ENCODE assay signal across 8 cellular contexts in genomic region chr2:37156857-37157714, GRCh38. TPM values are rescaled to one million over a fixed set of nuclear protein-coding genes. Genes with fewer than 3 reads are reported as not detected.
DNase-seq lines count a peak whose midpoint lies in the region; ATAC-seq and TF ChIP-seq lines count a peak whose summit lies in the region.

TSS of gene EIF2AK2 (minus strand) at chr2:37156980. CDS start at chr2:37147806, 9,174 bp downstream.

- peak in 2 of 4 donors; percentile 37 to 59 for TF ChIP-seq POLR2A in upper lobe of left lung (IDR thresholded peaks at IDR 0.05)

- H3K27me3 ChIP-seq in upper lobe of left lung: no peaks in the 10 kb centered on the region

- H3K27ac ChIP-seq in upper lobe of left lung: peak within 1 kb of the TSS; percentile 91 to 98 (median 92)

- no peak for TF ChIP-seq EP300 in upper lobe of left lung (IDR thresholded peaks at IDR 0.05)

- peak within 1 kb of the TSS; percentile 96 for H3K27ac Mint-ChIP-seq in progenitor cell of endocrine pancreas

- H3K4me1 Mint-ChIP-seq in progenitor cell of endocrine pancreas (ENCODE audit: low read depth): peaks cover 14% of the 10 kb centered on the region

- TF ChIP-seq CTCF in GM13977 (IDR thresholded peaks at IDR 0.05; ENCODE audit: extremely low read depth, insufficient read depth, missing control alignments) (no peak), progenitor cell of endocrine pancreas (IDR thresholded peaks at IDR 0.05; ENCODE audit: unreplicated experiment) (no peak), upper lobe of left lung (IDR thresholded peaks at IDR 0.05) (no peak)

- peak within 1 kb of the TSS; percentile 79 for H3K4me3 Mint-ChIP-seq in progenitor cell of endocrine pancreas (ENCODE audit: low read depth)

- 10 to 46% methylated on average over 10 to 36 of the region's 55 CpGs for WGBS in upper lobe of left lung, 2 donors

- H3K4me1 ChIP-seq in upper lobe of left lung: peaks cover 15 to 23% (median 19%) of the 10 kb centered on the region in 4 donors

- peaks cover 12% of the 10 kb centered on the region for H3K27me3 Mint-ChIP-seq in progenitor cell of endocrine pancreas

- in situ Hi-C loops in GM13977 (cut with MboI; ENCODE audit: low pct_unique_long_range_greater_than_20kb, low sequenced_read_pairs, unreplicated experiment): loop anchor here (25.0 kb wide), 1 partner anchor 730 kb away; no protein-coding TSS in a partner anchor

- no peaks in the 10 kb centered on the region for H3K36me3 ChIP-seq in upper lobe of left lung

- peak within 1 kb of the TSS; percentile 80 to 94 (median 85) for H3K4me3 ChIP-seq in upper lobe of left lung

- DNase-seq in GM13977 (ENCODE audit: low spot score) (peak; percentile 98), NCI-H146 (lab: John Stamatoyannopoulos, UW) (peak; percentile 89), amniotic epithelial cell (ENCODE audit: low read depth) (peak; percentile 76), left cardiac atrium (peak; percentile 89), progenitor cell of endocrine pancreas (ENCODE audit: low spot score, unreplicated experiment) (peak; percentile 65), upper lobe of left lung (peak; percentile 89 to 95)

- intact Hi-C loops in T-helper 1 cell treated with Interleukin-12 subunit alpha and Interleukin-12 subunit beta and Interleukin-4 antibody, amounts not matched to agents 30 ng/mL and 1 ng/mL, for 36 hours (cut with micrococcal nuclease): loop anchor here (1.0 to 10.0 kb wide), 10 partner anchors 39 to 1598 kb away; partner anchors contain the start of genes CDC42EP3, CEBPZ, CEBPZOS and FEZ2
- intact Hi-C loops in left cardiac atrium (cut with DNase I): no loop called here

- H3K9me3 ChIP-seq in upper lobe of left lung: no peaks in the 10 kb centered on the region

- peak; percentile 87 for ATAC-seq in HG02852 (IDR thresholded peaks at IDR 0.05; ENCODE audit: unreplicated experiment)
- ATAC-seq in left cardiac atrium: peak; percentile 96 to 97
- ATAC-seq in upper lobe of left lung (ENCODE audit: low FRiP score in 2 of 2): peak; percentile 87 to 97

- peaks cover 6% of the 10 kb centered on the region for H3K9me3 Mint-ChIP-seq in progenitor cell of endocrine pancreas (ENCODE audit: low read depth)

- peaks cover 19% of the 10 kb centered on the region for H3K36me3 Mint-ChIP-seq in progenitor cell of endocrine pancreas (ENCODE audit: insufficient read depth)

RNA-seq across cellular contexts. Expression of gene EIF2AK2, which starts in this region (rescaled TPM):
- total RNA-seq in T-helper 1 cell treated with Interleukin-12 subunit alpha and Interleukin-12 subunit beta and Interleukin-4 antibody, amounts not matched to agents 30 ng/mL and 1 ng/mL, for 36 hours: 79.6 and 87.9 TPM in 2 replicates
- total RNA-seq in left cardiac atrium (10 to 100 TPM; 19.3 to 26.8 TPM), progenitor cell of endocrine pancreas (34.7 and 36.5 TPM in 2 replicates), upper lobe of left lung (10 to 100 TPM; 20.8 to 42.3 (median 29.5) TPM)

Comparison
In these comparisons a context has a peak if more than half of its experiments do, and no peak if none do; other contexts are left out.
1. Peak in every context shown above with its lines: DNase-seq, ATAC-seq, H3K4me3 ChIP-seq and H3K27ac ChIP-seq.